Comparison of ENCODE assay signal across 8 cellular contexts in the genomic region with DNA sequence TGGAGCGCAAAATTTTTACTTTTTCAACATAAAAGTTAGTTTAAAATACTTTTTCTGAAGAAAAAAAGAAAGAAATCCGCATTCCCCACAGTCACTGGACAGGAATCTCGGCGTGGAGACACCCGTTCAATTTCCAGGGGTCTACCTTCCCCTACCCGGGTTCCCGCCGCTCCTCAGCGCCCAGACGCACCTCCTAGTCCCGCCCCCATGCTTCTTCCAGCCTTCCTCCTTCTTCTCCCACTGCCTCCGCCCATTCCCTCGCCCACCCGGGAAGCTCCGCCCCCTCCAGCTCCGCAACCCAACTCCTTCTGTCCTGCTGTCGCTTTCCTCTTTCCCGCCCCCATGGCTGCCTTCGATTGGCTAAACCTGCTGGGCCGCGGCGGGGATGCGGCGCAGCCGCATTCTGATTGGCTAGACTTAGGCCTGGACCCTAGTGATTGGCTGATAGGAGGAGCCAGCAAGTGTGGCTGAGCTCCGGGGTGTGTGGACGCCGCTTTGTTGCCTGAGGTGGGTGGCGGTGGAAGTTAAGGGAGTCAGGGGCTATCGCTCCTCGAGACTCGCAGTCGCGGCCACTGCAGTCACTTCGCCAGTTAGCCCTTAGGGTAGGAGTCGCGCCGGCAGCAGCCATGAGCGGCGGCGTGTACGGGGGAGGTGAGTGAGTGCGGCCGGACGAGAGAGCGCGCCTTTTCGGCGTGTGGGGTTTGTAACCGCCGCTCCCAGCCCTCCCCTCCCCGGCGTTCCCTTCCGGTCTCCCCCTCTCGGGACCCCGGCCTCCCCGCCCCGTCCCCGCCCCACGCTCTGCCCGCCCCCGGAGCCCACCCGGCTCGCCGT. TPM values are rescaled to one million over a fixed set of nuclear protein-coding genes. Genes with fewer than 3 reads are reported as not detected.
A peak's percentile ranks its signal among the peaks of the same experiment; 100 is the strongest.
DNase-seq lines count a peak whose midpoint lies in the region; ATAC-seq and TF ChIP-seq lines count a peak whose summit lies in the region.

ACTL6A (plus strand) TSS at position 460 of the 831 bp plus-strand sequence; CDS start at position 627, 167 bp downstream.

- peaks cover 2% of the 10 kb centered on the region for H3K27me3 Mint-ChIP-seq in activated CD4-positive, alpha-beta memory T cell treated with anti-CD3 and anti-CD28 coated beads for 36 hours

- H3K27ac ChIP-seq in dorsolateral prefrontal cortex (peak within 1 kb of the TSS in 49 of 59 donors; percentile 9 to 88 (median 74)), liver (ENCODE audit: low read depth in 1 of 2, low read length in 2 of 2) (peak within 1 kb of the TSS; percentile 70 to 85)

- H3K27ac Mint-ChIP-seq in activated CD4-positive, alpha-beta memory T cell treated with anti-CD3 and anti-CD28 coated beads for 36 hours: peak within 1 kb of the TSS; percentile 98

- no peaks in the 10 kb centered on the region for H3K36me3 ChIP-seq in liver (ENCODE audit: control insufficient read depth in 4 of 4, insufficient read depth in 3 of 4, low read depth in 1 of 4, low read length in 3 of 4)

- H3K27me3 ChIP-seq in dorsolateral prefrontal cortex (no peaks in the 10 kb centered on the region), liver (ENCODE audit: control insufficient read depth in 4 of 4, insufficient read depth in 4 of 4, low read length in 3 of 4) (no peaks in the 10 kb centered on the region)

- no peaks in the 10 kb centered on the region for H3K9me3 Mint-ChIP-seq in activated CD4-positive, alpha-beta memory T cell treated with anti-CD3 and anti-CD28 coated beads for 36 hours

- H3K36me3 Mint-ChIP-seq in activated CD4-positive, alpha-beta memory T cell treated with anti-CD3 and anti-CD28 coated beads for 36 hours: peaks cover 3% of the 10 kb centered on the region

- no peaks in the 10 kb centered on the region for H3K9me3 ChIP-seq in liver (ENCODE audit: control insufficient read depth in 4 of 4, low read length in 3 of 4)

- POLR2A ChIA-PET in activated CD4-positive, alpha-beta memory T cell treated with anti-CD3 and anti-CD28 coated beads for 36 hours (lab: Charles Lee): interaction anchor here (0.5 to 1.6 kb wide), 7 partner anchors 11 to 414 kb away, joined by 3 to 8 read pairs (median 3); partner anchors contain the start of genes MRPL47 and NDUFB5

- peak in 25 of 56 donors; percentile 8 to 57 (median 28) for TF ChIP-seq CTCF in dorsolateral prefrontal cortex (IDR thresholded peaks at IDR 0.05 in 54 of 56, conservative IDR thresholded peaks at IDR 0.05 in 2 of 56; ENCODE audit: low read depth in 1 of 56, partially characterized antibody in 56 of 56)
- TF ChIP-seq CTCF in liver (IDR thresholded peaks at IDR 0.05; ENCODE audit: low read depth, low read length, missing input control): no peak

- peak within 1 kb of the TSS; percentile 98 for H3K4me3 Mint-ChIP-seq in activated CD4-positive, alpha-beta memory T cell treated with anti-CD3 and anti-CD28 coated beads for 36 hours

- CTCF ChIA-PET in activated CD4-positive, alpha-beta memory T cell treated with anti-CD3 and anti-CD28 coated beads for 36 hours (lab: Charles Lee): interaction anchor here (1.0 to 1.3 kb wide), 3 partner anchors 87 to 548 kb away, joined by 3 read pairs; no protein-coding TSS in a partner anchor

- peak within 1 kb of the TSS; percentile 65 to 98 (median 90) for H3K4me3 ChIP-seq in dorsolateral prefrontal cortex
- H3K4me3 ChIP-seq in liver (ENCODE audit: low read depth in 1 of 3, low read length in 3 of 3): peak within 1 kb of the TSS; percentile 85 to 90 (median 85)

- ATAC-seq in GM19438 (IDR thresholded peaks at IDR 0.05; ENCODE audit: low read depth, unreplicated experiment) (peak; percentile 92), HG03575 (IDR thresholded peaks at IDR 0.05; ENCODE audit: extremely low read depth, insufficient number of reproducible peaks, low FRiP score, unreplicated experiment) (peak; percentile 89)

- WGBS in liver: 1% methylated on average over 65 of the region's 65 CpGs

- peak within 1 kb of the TSS; percentile 26 to 91 for H3K9ac ChIP-seq in liver (ENCODE audit: low read depth in 1 of 2, low read length in 2 of 2)

- intact Hi-C loops in activated CD4-positive, alpha-beta memory T cell treated with anti-CD3 and anti-CD28 coated beads for 36 hours (cut with micrococcal nuclease): loop anchor here (1.0 to 5.0 kb wide), 11 partner anchors 42 to 1350 kb away; partner anchors contain the start of genes FXR1, GNB4, MFN1 and MRPL47
- intact Hi-C loops in dorsolateral prefrontal cortex (cut with DNase I): loop anchor here (1.0 to 10.0 kb wide), 8 partner anchors 42 to 548 kb away; partner anchors contain the start of genes MRPL47 (in 2 of the 2), NDUFB5 (in 2 of the 2), ZNF639 (in 2 of the 2) and GNB4 (in 1 of the 2)

- H3K4me1 Mint-ChIP-seq in activated CD4-positive, alpha-beta memory T cell treated with anti-CD3 and anti-CD28 coated beads for 36 hours (ENCODE audit: low read depth): peaks cover 28% of the 10 kb centered on the region

- TF ChIP-seq RAD21 in liver (IDR thresholded peaks at IDR 0.05): peak; percentile 20 to 24

- peaks cover 2 to 8% (median 6%) of the 10 kb centered on the region in 4 donors for H3K4me1 ChIP-seq in liver (ENCODE audit: control insufficient read depth in 4 of 4, insufficient read depth in 4 of 4, low read length in 3 of 4)

- DNase-seq in CD1c-positive myeloid dendritic cell (ENCODE audit: extremely low spot score): peak; percentile 99
- DNase-seq in NCI-H82 treated with DMSO at 0.1 percent for 48 hours (lab: John Stamatoyannopoulos, UW; ENCODE audit: unreplicated experiment): peak; percentile 100
- peak; percentile 99 for DNase-seq in activated CD4-positive, alpha-beta memory T cell treated with anti-CD3 and anti-CD28 coated beads for 36 hours
- peak; percentile 96 to 100 (median 99) for DNase-seq in dorsolateral prefrontal cortex
- DNase-seq in stimulated activated CD4-positive, alpha-beta T cell treated with anti-CD3 and anti-CD28 coated beads, Interleukin-4, amount 100 ng/mL, for 24 hours: peak; percentile 99

TF ChIP-seq in liver, 16 proteins besides CTCF, POLR2A, EP300 and RAD21 (continues in another document):
- TF ChIP-seq FOXA2 (IDR thresholded peaks at IDR 0.05) (no peak), HNF4A (conservative IDR thresholded peaks at IDR 0.05) (peak in 1 of 2 donors; percentile 14), JUND (IDR thresholded peaks at IDR 0.05) (no peak), HNF4G (IDR thresholded peaks at IDR 0.05) (no peak), FOXA1 (IDR thresholded peaks at IDR 0.05) (no peak), EGR1 (IDR thresholded peaks at IDR 0.05; ENCODE audit: low read depth in 2 of 2) (peak; percentile 91 to 92), ATF3 (IDR thresholded peaks at IDR 0.05) (no peak), TAF1 (conservative IDR thresholded peaks at IDR 0.05) (peak; percentile 58), RXRA (IDR thresholded peaks at IDR 0.05) (peak in 1 of 2 donors; percentile 26), NR2F2 (IDR thresholded peaks at IDR 0.05) (no peak), ZBTB33 (IDR thresholded peaks at IDR 0.05) (no peak), GABPA (IDR thresholded peaks at IDR 0.05 in 1 of 2, conservative IDR thresholded peaks at IDR 0.05 in 1 of 2) (peak in 1 of 2 donors; percentile 67), YY1 (IDR thresholded peaks at IDR 0.05) (peak; percentile 89), SP1 (IDR thresholded peaks at IDR 0.05) (peak; percentile 97)
- TF ChIP-seq, protein P1, sequence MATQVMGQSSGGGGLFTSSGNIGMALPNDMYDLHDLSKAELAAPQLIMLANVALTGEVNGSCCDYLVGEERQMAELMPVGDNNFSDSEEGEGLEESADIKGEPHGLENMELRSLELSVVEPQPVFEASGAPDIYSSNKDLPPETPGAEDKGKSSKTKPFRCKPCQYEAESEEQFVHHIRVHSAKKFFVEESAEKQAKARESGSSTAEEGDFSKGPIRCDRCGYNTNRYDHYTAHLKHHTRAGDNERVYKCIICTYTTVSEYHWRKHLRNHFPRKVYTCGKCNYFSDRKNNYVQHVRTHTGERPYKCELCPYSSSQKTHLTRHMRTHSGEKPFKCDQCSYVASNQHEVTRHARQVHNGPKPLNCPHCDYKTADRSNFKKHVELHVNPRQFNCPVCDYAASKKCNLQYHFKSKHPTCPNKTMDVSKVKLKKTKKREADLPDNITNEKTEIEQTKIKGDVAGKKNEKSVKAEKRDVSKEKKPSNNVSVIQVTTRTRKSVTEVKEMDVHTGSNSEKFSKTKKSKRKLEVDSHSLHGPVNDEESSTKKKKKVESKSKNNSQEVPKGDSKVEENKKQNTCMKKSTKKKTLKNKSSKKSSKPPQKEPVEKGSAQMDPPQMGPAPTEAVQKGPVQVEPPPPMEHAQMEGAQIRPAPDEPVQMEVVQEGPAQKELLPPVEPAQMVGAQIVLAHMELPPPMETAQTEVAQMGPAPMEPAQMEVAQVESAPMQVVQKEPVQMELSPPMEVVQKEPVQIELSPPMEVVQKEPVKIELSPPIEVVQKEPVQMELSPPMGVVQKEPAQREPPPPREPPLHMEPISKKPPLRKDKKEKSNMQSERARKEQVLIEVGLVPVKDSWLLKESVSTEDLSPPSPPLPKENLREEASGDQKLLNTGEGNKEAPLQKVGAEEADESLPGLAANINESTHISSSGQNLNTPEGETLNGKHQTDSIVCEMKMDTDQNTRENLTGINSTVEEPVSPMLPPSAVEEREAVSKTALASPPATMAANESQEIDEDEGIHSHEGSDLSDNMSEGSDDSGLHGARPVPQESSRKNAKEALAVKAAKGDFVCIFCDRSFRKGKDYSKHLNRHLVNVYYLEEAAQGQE (IDR thresholded peaks at IDR 0.05): peak; percentile 39

RNA-seq across cellular contexts. Expression of gene ACTL6A, which starts in this region (rescaled TPM):
- 100 to 1,000 TPM; 101 to 102 TPM for total RNA-seq in activated CD4-positive, alpha-beta memory T cell treated with anti-CD3 and anti-CD28 coated beads for 36 hours
- total RNA-seq in dorsolateral prefrontal cortex (10 to 100 TPM in 96 of 120 experiments, 1 to 10 TPM in 24; 4.3 to 34.8 (median 14.3) TPM), liver (10 to 100 TPM; 26.5 to 29.4 TPM)
- 10 to 100 TPM; 14.9 to 21.8 TPM for polyA plus RNA-seq in liver

Comparison
In these comparisons a context has a peak if more than half of its experiments do, and no peak if none do; other contexts are left out.
1. Peak in every context shown above with its lines: DNase-seq, ATAC-seq, H3K4me3 ChIP-seq and H3K27ac ChIP-seq.